In genomic region chr12:109714141-109714912, GRCh38 we compare ENCODE assay signal across 8 cellular contexts. TPM values are rescaled to one million over a fixed set of nuclear protein-coding genes. Genes with fewer than 3 reads are reported as not detected.
A peak's percentile ranks its signal among the peaks of the same experiment; 100 is the strongest.
DNase-seq lines count a peak whose midpoint lies in the region; ATAC-seq and TF ChIP-seq lines count a peak whose summit lies in the region.

No MANE protein-coding gene starts in this region.

- no peak overlapping the region for H3K4me3 ChIP-seq in CD4-positive, CD25-positive, alpha-beta regulatory T cell (ENCODE audit: low read depth, low read length)
- H3K4me3 ChIP-seq in SU-DHL-6 (ENCODE audit: insufficient read depth, low read length, poor library complexity, severe bottlenecking), result peak overlapping the region; percentile 82
- H3K4me3 ChIP-seq in iPS-15b (ENCODE audit: low read depth, low read length), result peak overlapping the region; percentile 52
- H3K4me3 ChIP-seq in skin epidermis, result peak overlapping the region; percentile 41 to 61 (median 50)

- H3K9me3 Mint-ChIP-seq in CD4-positive, CD25-positive, alpha-beta regulatory T cell, result peaks cover 0 to 1% (median 0%) of the 10 kb centered on the region in 7 donors

- no peaks in the 10 kb centered on the region for H4K20me1 ChIP-seq in SU-DHL-6 (ENCODE audit: low read depth, low read length)

- H3K4me3 Mint-ChIP-seq in CD4-positive, CD25-positive, alpha-beta regulatory T cell, result peak overlapping the region; percentile 32 to 81 (median 74)

- H3K36me3 Mint-ChIP-seq in CD4-positive, CD25-positive, alpha-beta regulatory T cell, result no peaks in the 10 kb centered on the region

- no peaks in the 10 kb centered on the region for H3F3A ChIP-seq in SU-DHL-6 (ENCODE audit: insufficient read depth)

- no peak for TF ChIP-seq CTCF in SU-DHL-6 (IDR thresholded peaks at IDR 0.05; ENCODE audit: insufficient read depth, low read length, poor library complexity, severe bottlenecking)

- peak; percentile 5 to 7 for ATAC-seq in CD4-positive, CD25-positive, alpha-beta regulatory T cell (ENCODE audit: low read depth in 2 of 2)
- peak; percentile 12 for ATAC-seq in GM19455 (IDR thresholded peaks at IDR 0.05; ENCODE audit: unreplicated experiment)

- no peaks in the 10 kb centered on the region for H3K79me2 ChIP-seq in SU-DHL-6 (ENCODE audit: insufficient read depth, low read length)

- H2AFZ ChIP-seq in SU-DHL-6 (ENCODE audit: low read depth, low read length, severe bottlenecking), result peak overlapping the region; percentile 95

- H3K27ac ChIP-seq in CD4-positive, CD25-positive, alpha-beta regulatory T cell (ENCODE audit: insufficient read depth, low read length, poor library complexity, severe bottlenecking), result no peak overlapping the region
- H3K27ac ChIP-seq in SU-DHL-6 (ENCODE audit: low read depth, low read length), result peak overlapping the region; percentile 23; the same call in 1 of the 2 replicates
- peak overlapping the region in 1 of 21 experiments; percentile 4 for H3K27ac ChIP-seq in skin epidermis

- peak; percentile 36 to 64 (median 47) for DNase-seq in CD4-positive, CD25-positive, alpha-beta regulatory T cell
- DNase-seq in HuH-7.5 (ENCODE audit: low spot score) (peak; percentile 89), amygdala (lab: John Stamatoyannopoulos, UW) (peak in 31 of 56 donors; percentile 15 to 70 (median 35)), NCI-H446 (lab: John Stamatoyannopoulos, UW) (no peak)

- H3K4me1 Mint-ChIP-seq in CD4-positive, CD25-positive, alpha-beta regulatory T cell, result peaks cover 0 to 10% (median 3%) of the 10 kb centered on the region in 4 donors

- H3K4me1 ChIP-seq in CD4-positive, CD25-positive, alpha-beta regulatory T cell (ENCODE audit: control insufficient read depth, insufficient read depth, low read length, poor library complexity, severe bottlenecking), result peaks cover 8% of the 10 kb centered on the region
- H3K4me1 ChIP-seq in iPS-15b (ENCODE audit: control insufficient read depth, insufficient read depth, low read length), result peaks cover 13% of the 10 kb centered on the region

- H3K9me3 ChIP-seq in CD4-positive, CD25-positive, alpha-beta regulatory T cell (ENCODE audit: control insufficient read depth in 2 of 2, low read length in 2 of 2), result no peaks in the 10 kb centered on the region
- H3K9me3 ChIP-seq in SU-DHL-6 (ENCODE audit: insufficient read depth, low read length), result no peaks in the 10 kb centered on the region
- H3K9me3 ChIP-seq in iPS-15b (ENCODE audit: control insufficient read depth, insufficient read depth, low read length), result no peaks in the 10 kb centered on the region

- H3K9ac ChIP-seq in SU-DHL-6 (ENCODE audit: low read length) (peak overlapping the region; percentile 55), iPS-15b (ENCODE audit: low read depth, low read length) (no peak overlapping the region)

- H3K27me3 Mint-ChIP-seq in CD4-positive, CD25-positive, alpha-beta regulatory T cell, result peaks cover 52% of the 10 kb centered on the region

- H3K27ac Mint-ChIP-seq in CD4-positive, CD25-positive, alpha-beta regulatory T cell, result no peak overlapping the region

- no peaks in the 10 kb centered on the region for H3K9me2 ChIP-seq in SU-DHL-6 (replicated peaks; ENCODE audit: insufficient read depth, low read length)

- H3K27me3 ChIP-seq in CD4-positive, CD25-positive, alpha-beta regulatory T cell (ENCODE audit: control insufficient read depth, insufficient read depth, low read length), result peaks cover 4% of the 10 kb centered on the region
- H3K27me3 ChIP-seq in SU-DHL-6 (ENCODE audit: low read length) (no peaks in the 10 kb centered on the region), iPS-15b (ENCODE audit: control insufficient read depth, insufficient read depth, low read length) (peaks cover 52% of the 10 kb centered on the region)

- H3K36me3 ChIP-seq in CD4-positive, CD25-positive, alpha-beta regulatory T cell (ENCODE audit: control insufficient read depth, insufficient read depth, low read length), result no peaks in the 10 kb centered on the region
- H3K36me3 ChIP-seq in SU-DHL-6 (ENCODE audit: low read length) (no peaks in the 10 kb centered on the region), iPS-15b (ENCODE audit: control insufficient read depth, insufficient read depth, low read length) (no peaks in the 10 kb centered on the region)

- H3K4me2 ChIP-seq in SU-DHL-6 (ENCODE audit: low read depth, low read length, poor library complexity, severe bottlenecking), result peak overlapping the region; percentile 86

RNA-seq across cellular contexts. Expression of gene FAM222A, which starts 0.7 kb away (rescaled TPM):
- 2.3 TPM for total RNA-seq in CD4-positive, CD25-positive, alpha-beta regulatory T cell
- polyA plus RNA-seq in CD4-positive, CD25-positive, alpha-beta regulatory T cell, result under 1 TPM in 1 of 4 donors, not detected in 3; 0.08 TPM

Comparison
In these comparisons a context has a peak if more than half of its experiments do, and no peak if none do; other contexts are left out.
1. DNase-seq: peak in CD4-positive, CD25-positive, alpha-beta regulatory T cell (3 of 3), HuH-7.5 (single experiment) and amygdala (31 of 56); none in NCI-H446 (0 of 2).